In the genomic region with DNA sequence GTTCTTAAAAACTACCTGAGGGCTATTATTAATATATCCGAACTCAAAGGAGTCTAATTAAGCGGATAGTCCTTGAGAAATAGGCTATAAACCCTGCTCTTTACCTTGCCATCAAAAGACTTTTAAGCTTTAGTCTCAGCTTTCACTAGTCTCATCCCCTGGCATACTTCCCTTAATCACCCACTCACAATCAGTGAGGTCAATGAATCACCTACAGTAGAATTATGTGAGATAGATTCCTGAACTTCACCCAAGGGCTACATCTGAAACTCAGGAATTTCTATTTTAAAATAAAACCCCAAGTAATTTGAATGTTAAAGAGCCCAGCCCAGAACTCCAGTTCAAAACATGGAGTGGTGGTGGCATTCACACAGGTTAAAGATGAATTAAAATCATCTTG, we compare ENCODE assay signal across 18 cellular contexts.
A peak's percentile ranks its signal among the peaks of the same experiment; 100 is the strongest.
DNase-seq lines count a peak whose midpoint lies in the region; TF ChIP-seq lines count a peak whose summit lies in the region.
"Had no signal": no experiment of that assay in that cellular context is flagged by ENCODE, and none has a peak within 500 bp of the region (broad histone marks: within the 10 kb centered on the region; RNA-seq: fewer than 3 reads in every experiment).

No MANE protein-coding gene starts in this region.

- WGBS in transverse colon (ENCODE audit: low coverage in 1 of 2), 2 donors, result 72 to 93% methylated on average over 2 of the region's 2 CpGs
- WGBS in sigmoid colon, 2 donors, result 93 to 97% methylated on average over 2 of the region's 2 CpGs

- H3K27me3 ChIP-seq in MG63 (no peaks in the 10 kb centered on the region), transverse colon (no peaks in the 10 kb centered on the region), sigmoid colon (no peaks in the 10 kb centered on the region)
- H3K27me3 ChIP-seq: ascending aorta, BE2C had no signal

- TF ChIP-seq POLR2A in transverse colon (IDR thresholded peaks at IDR 0.05) (no peak), sigmoid colon (IDR thresholded peaks at IDR 0.05) (no peak)

- H3K36me3 ChIP-seq in MG63, result no peaks in the 10 kb centered on the region
- H3K36me3 ChIP-seq in transverse colon, result no peaks in the 10 kb centered on the region
- no peaks in the 10 kb centered on the region for H3K36me3 ChIP-seq in sigmoid colon
- H3K36me3 ChIP-seq: ascending aorta, BE2C, WERI-Rb-1 had no signal

- no peak for TF ChIP-seq EP300 in transverse colon (IDR thresholded peaks at IDR 0.05; ENCODE audit: low read depth)
- TF ChIP-seq EP300 in sigmoid colon (IDR thresholded peaks at IDR 0.05), result no peak

- no peaks in the 10 kb centered on the region for H3K9me3 ChIP-seq in MG63
- H3K9me3 ChIP-seq in transverse colon, result no peaks in the 10 kb centered on the region
- H3K9me3 ChIP-seq in sigmoid colon, result no peaks in the 10 kb centered on the region
- H3K9me3 ChIP-seq: ascending aorta, BE2C had no signal

- intact Hi-C loops in transverse colon (cut with DNase I; ENCODE audit: low total_unique reads) (no loop called here), sigmoid colon (cut with DNase I) (no loop called here)

- H3K4me3 ChIP-seq in MG63 (no peak overlapping the region), cardiac fibroblast (replicated peaks in 1 of 2; ENCODE audit: low read depth in 2 of 2, low read length in 2 of 2) (no peak overlapping the region), transverse colon (no peak overlapping the region), sigmoid colon (no peak overlapping the region)
- H3K4me3 ChIP-seq: ascending aorta had no signal

- in situ Hi-C loops in transverse colon (cut with MboI; ENCODE audit: low pct_ligation_motif_present in 1 of 4, low pct_unique_long_range_greater_than_20kb in 1 of 4, low sequenced_read_pairs in 3 of 4), result no loop called here

- DNase-seq in Daoy (ENCODE audit: low read depth) (peak; percentile 68), MG63 (peak; percentile 51), cardiac fibroblast (ENCODE audit: low read depth in 2 of 2) (peak; percentile 35 to 45), myocyte (ENCODE audit: low read depth) (peak; percentile 46), HuH-7.5 (ENCODE audit: low spot score) (no peak), transverse colon (no peak), sigmoid colon (no peak)
- DNase-seq in activated T-cell treated with anti-CD3 and anti-CD28 coated beads, Interleukin-2, amount 50 U/mL, for 48 hours, result no peak
- DNase-seq: activated effector memory CD4-positive, alpha-beta T cell treated with Interleukin-2 at 50 U/mL for 16 hours; BE2C; DND-41; NCI-H1092 treated with DMSO at 0.1 percent for 48 hours; NCI-H446 treated with DMSO at 0.1 percent for 48 hours; occipital lobe; OCI-M1; small intestine; WERI-Rb-1 had no signal

- TF ChIP-seq CTCF in cardiac fibroblast (IDR thresholded peaks at IDR 0.05; ENCODE audit: low read depth, low read length) (no peak), transverse colon (IDR thresholded peaks at IDR 0.05) (no peak), sigmoid colon (IDR thresholded peaks at IDR 0.05) (no peak)

- H3K4me1 ChIP-seq in transverse colon (no peaks in the 10 kb centered on the region), sigmoid colon (peaks cover 0 to 19% (median 8%) of the 10 kb centered on the region in 4 donors)
- H3K4me1 ChIP-seq: ascending aorta, BE2C had no signal

- no peak overlapping the region for H3K27ac ChIP-seq in transverse colon
- H3K27ac ChIP-seq in sigmoid colon, result peak overlapping the region in 1 of 4 donors; percentile 4
- H3K27ac ChIP-seq: ascending aorta, WERI-Rb-1 had no signal

Comparison
In these comparisons a context has a peak if more than half of its experiments do, and no peak if none do; other contexts are left out.
1. DNase-seq: peak in Daoy (single experiment), MG63 (single experiment), cardiac fibroblast (2 of 2) and myocyte (single experiment); none in HuH-7.5 (single experiment), transverse colon (single experiment), activated T-cell treated with anti-CD3 and anti-CD28 coated beads, Interleukin-2, amount 50 U/mL, for 48 hours (0 of 2) and sigmoid colon (single experiment).